24 cellular contexts compared by ENCODE assay signal in genomic region chr1:222068101-222068500, GRCh38.
"Had no signal": no experiment of that assay in that cellular context is flagged by ENCODE, and none has a peak within 500 bp of the region (broad histone marks: within the 10 kb centered on the region; RNA-seq: fewer than 3 reads in every experiment).

No MANE protein-coding gene starts in this region.

- H3K4me3 ChIP-seq: left ventricle myocardium inferior, lung, neural progenitor cell, right atrium auricular region, skin epidermis, stomach, testis, thyroid gland, transverse colon, upper lobe of left lung had no signal

- H2AFZ ChIP-seq: neural progenitor cell had no signal

- H3K36me3 ChIP-seq: left ventricle myocardium inferior, neural progenitor cell, neutrophil, right atrium auricular region, stomach, thyroid gland, transverse colon, upper lobe of left lung had no signal

- DNase-seq: islet precursor cell; left ventricle myocardium inferior; mesendoderm; naive B cell; natural killer cell; nephron progenitor cell; occipital lobe; stimulated activated CD4-positive, alpha-beta T cell treated with anti-CD3 and anti-CD28 coated beads, Interleukin-12 subunit alpha, Interleukin-12 subunit beta, amount 100 ng/mL, for 4 hours; stimulated activated CD4-positive, alpha-beta T cell treated with anti-CD3 and anti-CD28 coated beads, Interleukin-15, amount 100 ng/mL, for 24 hours; stimulated activated CD4-positive, alpha-beta T cell treated with anti-CD3 and anti-CD28 coated beads, Interleukin-2, amount 100 ng/mL, for 24 hours; stimulated activated CD4-positive, alpha-beta T cell treated with anti-CD3 and anti-CD28 coated beads, Interleukin-4, amount 100 ng/mL, for 1 hour; stimulated activated naive B cell treated with anti-CD40 and anti-IgM and Interleukin-4, amounts not matched to agents 10 μg/mL and 1 μg/mL and 100 μg/mL, for 72 hours; stimulated activated naive CD8-positive, alpha-beta T cell treated with anti-CD3 and anti-CD28 coated beads, Interleukin-15, Interleukin-2, amounts not matched to agents 100 U/mL and 50 U/mL, for 24 hours; stomach; testis; thyroid gland; transverse colon; upper lobe of left lung had no signal

- H3K27ac ChIP-seq: left ventricle myocardium inferior, neural progenitor cell, neutrophil, right atrium auricular region, skin epidermis, stomach, testis, thyroid gland, transverse colon, upper lobe of left lung had no signal

- H3K9ac ChIP-seq: neural progenitor cell had no signal

- H3K4me2 ChIP-seq: neural progenitor cell had no signal

- H3K9me3 ChIP-seq: neutrophil, testis, thyroid gland, transverse colon had no signal

- H3K27me3 ChIP-seq: neural progenitor cell, neutrophil, right atrium auricular region, stomach, testis, thyroid gland, transverse colon, upper lobe of left lung had no signal

- H3K4me1 ChIP-seq: testis, thyroid gland, transverse colon had no signal

- ATAC-seq: natural killer cell; sciatic nerve; stimulated activated naive B cell treated with anti-CD40 and anti-IgM and Interleukin-4, amounts not matched to agents 10 μg/mL and 1 μg/mL and 100 μg/mL, for 72 hours; stimulated activated naive CD8-positive, alpha-beta T cell treated with anti-CD3 and anti-CD28 coated beads, Interleukin-15, Interleukin-2, amounts not matched to agents 100 U/mL and 50 U/mL, for 24 hours had no signal
